ENCODE assay signal across 1 cellular context in genomic region chr22:50306753-50307749, GRCh38.
TF ChIP-seq lines count a peak whose summit lies in the region.

TSS of gene PLXNB2 (minus strand) at chr22:50307646. CDS start at chr22:50290584, 17,062 bp downstream.

TF ChIP-seq in HepG2, 621 proteins besides CTCF, POLR2A, EP300 and RAD21 (continued from another document and continues in another):
- TF ChIP-seq ARID4A (CRISPR knock-in tag; IDR thresholded peaks at IDR 0.05; ENCODE audit: borderline replicate concordance) (peak; percentile 59; the same call in 1 of the 2 replicates), FOXP4 (CRISPR knock-in tag; IDR thresholded peaks at IDR 0.05) (no peak; the same call in 1 of the 2 replicates), ELF4 (CRISPR knock-in tag; IDR thresholded peaks at IDR 0.05; ENCODE audit: borderline replicate concordance) (no peak), PCBP2 (optimal IDR thresholded peaks at IDR 0.05; ENCODE audit: low read depth, low read length, poor library complexity, severe bottlenecking) (no peak), HDAC6 (IDR thresholded peaks at IDR 0.05; ENCODE audit: low read depth, low read length) (no peak), MXD4 (CRISPR knock-in tag; IDR thresholded peaks at IDR 0.05) (no peak), CBX5 (CRISPR knock-in tag; IDR thresholded peaks at IDR 0.05; ENCODE audit: borderline replicate concordance) (no peak), ZNF530 (CRISPR knock-in tag; IDR thresholded peaks at IDR 0.05; ENCODE audit: low read depth) (no peak), MTF1 (CRISPR knock-in tag; IDR thresholded peaks at IDR 0.05) (no peak), TCF7L2 (IDR thresholded peaks at IDR 0.05; ENCODE audit: low read depth, low read length) (no peak), ZNF543 (CRISPR knock-in tag; IDR thresholded peaks at IDR 0.05) (no peak), NR2F6 (IDR thresholded peaks at IDR 0.05) (no peak), NR2F6 (CRISPR knock-in tag; IDR thresholded peaks at IDR 0.05) (no peak), ZNF292 (CRISPR knock-in tag; IDR thresholded peaks at IDR 0.05; ENCODE audit: borderline replicate concordance, low read depth) (no peak), ZNF260 (CRISPR knock-in tag; IDR thresholded peaks at IDR 0.05; ENCODE audit: borderline replicate concordance, low read depth) (no peak), HMG20B (CRISPR knock-in tag; conservative IDR thresholded peaks at IDR 0.05) (no peak), ZNF296 (CRISPR knock-in tag; conservative IDR thresholded peaks at IDR 0.05) (0 out of 2 replicates have a peak, but pooled peaks have one; percentile 20), POLR2G (IDR thresholded peaks at IDR 0.05; ENCODE audit: low read depth, low read length) (peak; percentile 67), MIER2 (CRISPR knock-in tag; IDR thresholded peaks at IDR 0.05) (no peak), FOSL1 (CRISPR knock-in tag; IDR thresholded peaks at IDR 0.05; ENCODE audit: borderline replicate concordance) (no peak), MYPOP (CRISPR knock-in tag; IDR thresholded peaks at IDR 0.05) (peak; percentile 97), TRAFD1 (CRISPR knock-in tag; IDR thresholded peaks at IDR 0.05; ENCODE audit: borderline replicate concordance) (no peak), TARDBP (CRISPR knock-in tag; IDR thresholded peaks at IDR 0.05) (no peak), ZNF18 (CRISPR knock-in tag; IDR thresholded peaks at IDR 0.05; ENCODE audit: insufficient replicate concordance) (no peak), ZNF446 (CRISPR knock-in tag; IDR thresholded peaks at IDR 0.05) (no peak), PAWR (CRISPR knock-in tag; IDR thresholded peaks at IDR 0.05; ENCODE audit: borderline replicate concordance) (no peak), HNRNPK (IDR thresholded peaks at IDR 0.05; ENCODE audit: low read depth, low read length, poor library complexity, severe bottlenecking) (peak; percentile 99), TMF1 (CRISPR knock-in tag; IDR thresholded peaks at IDR 0.05; ENCODE audit: low read depth) (no peak), NFE2L1 (CRISPR knock-in tag; IDR thresholded peaks at IDR 0.05; ENCODE audit: borderline replicate concordance) (no peak), MTERF4 (CRISPR knock-in tag; IDR thresholded peaks at IDR 0.05) (no peak), AHDC1 (CRISPR knock-in tag; IDR thresholded peaks at IDR 0.05; ENCODE audit: borderline replicate concordance) (no peak), AFF4 (CRISPR knock-in tag; IDR thresholded peaks at IDR 0.05) (no peak), PHF21A (CRISPR knock-in tag; IDR thresholded peaks at IDR 0.05) (no peak), MYC (CRISPR knock-in tag; IDR thresholded peaks at IDR 0.05; ENCODE audit: borderline replicate concordance) (peak; percentile 36; the same call in 1 of the 2 replicates), ZMYM4 (CRISPR knock-in tag; IDR thresholded peaks at IDR 0.05) (no peak), SP4 (CRISPR knock-in tag; IDR thresholded peaks at IDR 0.05) (no peak), SOX13 (IDR thresholded peaks at IDR 0.05) (no peak), SOX13 (CRISPR knock-in tag; conservative IDR thresholded peaks at IDR 0.05 in 1 of 2, IDR thresholded peaks at IDR 0.05 in 1 of 2) (no peak), FLYWCH1 (CRISPR knock-in tag; IDR thresholded peaks at IDR 0.05) (no peak), ATF1 (CRISPR knock-in tag; IDR thresholded peaks at IDR 0.05) (no peak)
